14 cellular contexts compared by ENCODE assay signal in the genomic region with DNA sequence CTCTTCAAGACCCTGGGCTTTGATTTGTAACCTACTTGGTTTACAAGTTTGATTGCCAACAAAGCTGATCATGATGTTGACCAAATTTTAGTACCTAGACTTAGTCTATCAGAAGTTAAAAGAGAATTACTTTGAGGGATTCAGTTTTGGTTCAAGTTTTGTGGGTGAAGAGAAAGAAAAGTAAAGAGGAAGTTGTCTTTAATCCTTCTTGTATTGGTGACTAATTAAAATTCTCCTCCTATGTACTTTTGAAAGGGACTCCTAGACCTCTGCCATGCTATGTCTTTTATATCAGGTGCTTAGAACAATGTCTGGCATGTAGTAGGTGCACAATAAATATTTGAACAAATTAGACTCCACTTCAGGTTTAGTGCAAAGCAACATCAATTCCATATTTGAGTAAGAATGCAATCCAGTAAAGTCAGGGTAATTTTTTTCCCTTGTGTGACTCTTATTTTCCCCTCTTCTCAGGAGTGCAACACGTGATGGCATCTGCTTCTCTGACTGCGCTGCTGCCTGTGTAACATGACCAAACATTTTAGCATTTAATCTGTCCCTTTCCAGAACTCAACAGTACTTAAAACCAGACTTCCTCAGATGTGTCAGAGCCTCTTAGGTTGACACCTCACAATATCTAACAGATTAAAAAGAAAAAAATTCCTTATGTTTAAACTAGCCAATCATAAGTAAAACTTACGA. TPM values are rescaled to one million over a fixed set of nuclear protein-coding genes. Genes with fewer than 3 reads are reported as not detected.
DNase-seq lines count a peak whose midpoint lies in the region; ATAC-seq, FAIRE-seq and TF ChIP-seq lines count a peak whose summit lies in the region.
"Had no signal": no experiment of that assay in that cellular context is flagged by ENCODE, and none has a peak within 500 bp of the region (broad histone marks: within the 10 kb centered on the region; RNA-seq: fewer than 3 reads in every experiment).

No MANE protein-coding gene starts in this region.

- SMC1A ChIA-PET in GM12878 (lab: Charles Lee; ENCODE audit: uncharacterized antibody, unreplicated experiment): interaction anchor here (0.7 to 2.2 kb wide), 4 partner anchors 11 to 52 kb away, joined by 3 to 9 read pairs (median 3); no protein-coding TSS in a partner anchor

- TF ChIP-seq CTCF in GM12878 (IDR thresholded peaks at IDR 0.05 in 2 of 3, conservative IDR thresholded peaks at IDR 0.05 in 1 of 3; ENCODE audit: control insufficient read depth in 2 of 3, extremely low read depth in 1 of 3, insufficient read depth in 1 of 3, low read depth in 3 of 3, low read length in 3 of 3) (no peak), psoas muscle (IDR thresholded peaks at IDR 0.05) (no peak), WERI-Rb-1 (IDR thresholded peaks at IDR 0.05; ENCODE audit: low read depth, low read length) (no peak)

- no peaks in the 10 kb centered on the region for H4K20me1 ChIP-seq in GM12878 (ENCODE audit: control insufficient read depth, insufficient read depth)

- peaks cover 8 to 31% of the 10 kb centered on the region in 2 experiments for H3K36me3 ChIP-seq in GM12878 (ENCODE audit: control insufficient read depth in 2 of 2, insufficient read depth in 2 of 2, low read length in 1 of 2)
- peaks cover 11 to 31% of the 10 kb centered on the region in 2 donors for H3K36me3 ChIP-seq in psoas muscle (ENCODE audit: insufficient read depth in 1 of 2, low read depth in 1 of 2)
- H3K36me3 ChIP-seq in WERI-Rb-1: peaks cover 29% of the 10 kb centered on the region

- DNase-seq in activated T-cell treated with anti-CD3 and anti-CD28 coated beads for 24 hours (ENCODE audit: low read depth) (peak; percentile 3), activated T-cell treated with anti-CD3 and anti-CD28 coated beads for 4 hours (no peak), MV-4-11 (lab: John Stamatoyannopoulos, UW) (peak; percentile 66), GM12878 (ENCODE audit: low read depth, low spot score) (no peak), psoas muscle (no peak), NCI-H1436 treated with DMSO at 0.1 percent for 48 hours (lab: John Stamatoyannopoulos, UW) (no peak), WERI-Rb-1 (no peak)
- DNase-seq: activated effector memory CD4-positive, alpha-beta T cell treated with Interleukin-2 at 50 U/mL for 16 hours; DMS153; posterior cingulate gyrus; stimulated activated CD4-positive, alpha-beta T cell treated with anti-CD3 and anti-CD28 coated beads, Interleukin-2, amount 100 ng/mL, for 48 hours had no signal

- BruUV-seq in GM12878 (replicated peaks; lab: Mats Ljungman, UMichigan): TSS peak; percentile 24

- ATAC-seq in GM12878 (peak; percentile 48), psoas muscle (peak in 2 of 4 donors; percentile 41 to 52), GM18520 (IDR thresholded peaks at IDR 0.05; ENCODE audit: unreplicated experiment) (no peak)

- no peak for FAIRE-seq in GM12878 (lab: Jason Lieb, UNC)

- H3K27ac ChIP-seq in GM12878 (ENCODE audit: control insufficient read depth, insufficient read depth) (no peak overlapping the region), psoas muscle (peak overlapping the region; percentile 77), WERI-Rb-1 (no peak overlapping the region)
- H3K27ac ChIP-seq: cardiac muscle cell had no signal

- TF ChIP-seq RAD21 in GM12878 (IDR thresholded peaks at IDR 0.05; ENCODE audit: insufficient read depth, low read depth, low read length): no peak

- intact Hi-C loops in GM12878 (cut with micrococcal nuclease; ENCODE audit: unreplicated experiment) (no loop called here), psoas muscle (cut with DNase I) (no loop called here)

- RAD21 ChIA-PET in GM12878 (lab: Charles Lee; ENCODE audit: unreplicated experiment): interaction anchor here (0.6 kb wide), 1 partner anchor 11 kb away, joined by 4 read pairs; no protein-coding TSS in a partner anchor

- H3K4me1 ChIP-seq in GM12878 (ENCODE audit: control insufficient read depth, insufficient read depth, low read length) (peaks cover 3% of the 10 kb centered on the region; the same call in 1 of the 2 replicates), psoas muscle (peaks cover 49% of the 10 kb centered on the region)

- no peak overlapping the region for H3K9ac ChIP-seq in GM12878 (ENCODE audit: control insufficient read depth, insufficient read depth, low read length)

- H3K27me3 ChIP-seq in GM12878 (replicated peaks in 1 of 2; ENCODE audit: control insufficient read depth in 2 of 2, insufficient read depth in 2 of 2, low read length in 1 of 2) (no peaks in the 10 kb centered on the region), psoas muscle (ENCODE audit: insufficient read depth in 3 of 3, low read length in 2 of 3) (no peaks in the 10 kb centered on the region), WERI-Rb-1 (ENCODE audit: insufficient read depth, low read depth, severe bottlenecking) (no peaks in the 10 kb centered on the region)
- H3K27me3 ChIP-seq: cardiac muscle cell had no signal

- POLR2A ChIA-PET in GM12878 (lab: Charles Lee): no interaction called here

- peaks cover 18% of the 10 kb centered on the region for H3K79me2 ChIP-seq in GM12878 (ENCODE audit: control insufficient read depth, insufficient read depth, low read length)

- CTCF ChIA-PET in GM12878 (lab: Yijun Ruan, JAX): interaction anchor here (1.0 to 1.3 kb wide), 3 partner anchors 12 to 32 kb away, joined by 3 read pairs; no protein-coding TSS in a partner anchor

- H3K9me3 ChIP-seq in GM12878 (replicated peaks; ENCODE audit: control insufficient read depth, insufficient read depth, low read length) (no peaks in the 10 kb centered on the region), psoas muscle (no peaks in the 10 kb centered on the region), WERI-Rb-1 (ENCODE audit: severe bottlenecking) (no peaks in the 10 kb centered on the region)

- H3K4me3 ChIP-seq in GM12878 (no peak overlapping the region), psoas muscle (no peak overlapping the region), WERI-Rb-1 (ENCODE audit: low read depth, low read length) (no peak overlapping the region)
- H3K4me3 ChIP-seq: cardiac muscle cell had no signal

- H3K4me2 ChIP-seq in GM12878 (ENCODE audit: control insufficient read depth, insufficient read depth): no peak overlapping the region

- no peak for TF ChIP-seq EP300 in GM12878 (IDR thresholded peaks at IDR 0.05; ENCODE audit: borderline replicate concordance in 1 of 2, control insufficient read depth in 1 of 2, low read depth in 2 of 2, low read length in 2 of 2)

- H2AFZ ChIP-seq in GM12878 (ENCODE audit: control insufficient read depth, low read depth, low read length): no peak overlapping the region

- no peak for TF ChIP-seq POLR2A in GM12878 (IDR thresholded peaks at IDR 0.05; ENCODE audit: low read depth, low read length)

- WGBS in GM12878 (ENCODE audit: insufficient coverage, insufficient replicate concordance, low lambda C conversion rate, missing lambda C conversion rate): 52% methylated on average over 3 of the region's 3 CpGs
- WGBS in psoas muscle, 3 donors: 52 to 72% (median 60%) methylated on average over 3 of the region's 3 CpGs

- in situ Hi-C loops in GM12878 (cut with MboI): no loop called here

RNA-seq across cellular contexts. Expression of a gene that starts 41.1 kb away (rescaled TPM):
- total RNA-seq in GM12878 (2013; cell fraction: nucleolus; rRNA removed): 6.3 and 8.8 TPM in 2 replicates
- under 0.01 and 0.11 TPM in 2 replicates for total RNA-seq in GM12878 (2014; rRNA removed)
- total RNA-seq in GM12878 (2014; rRNA removed; fragmentation: Illumina TruSeq; extraction: Trizol): 0.04 and 0.05 TPM in 2 replicates
- 0.18 and 0.21 TPM in 2 replicates for total RNA-seq in GM12878 (2021)
- 0.17 TPM for polyA plus RNA-seq in GM12878 (2011; ENCODE audit: low read depth)
- polyA plus RNA-seq in GM12878 (2011; rRNA removed): 0.03 and 0.04 TPM in 2 replicates
- 0.03 and 0.08 TPM in 2 replicates for polyA plus RNA-seq in GM12878 (2011; cell fraction: cytosol; rRNA removed)
- polyA plus RNA-seq in GM12878 (2011; cell fraction: nucleus; rRNA removed): 0.43 and 0.51 TPM in 2 replicates
- polyA plus RNA-seq in GM12878 (2012): 0.28 and 0.51 TPM in 2 replicates
- 0.08 and 0.13 TPM in 2 replicates for polyA plus RNA-seq in GM12878 (2014; fragmentation: Illumina TruSeq; extraction: Trizol)
- not detected for polyA plus RNA-seq in GM12878 (2014; fragmentation: Nextera tagmentation; extraction: Ambion mirVana)
- polyA plus RNA-seq in GM12878 (2014; rRNA removed): 0.10 and 0.30 TPM in 2 replicates
- under 1 TPM; 0.05 to 0.07 TPM for polyA plus RNA-seq in GM12878 (2016; fragmentation: Nextera tagmentation; extraction: Ambion mirVana)
- 0.05 TPM in 1 of 2 replicates, not detected in the other for polyA minus RNA-seq in GM12878 (2011; rRNA and poly(A)+ RNA removed)
- polyA minus RNA-seq in GM12878 (2011; cell fraction: cytosol; rRNA and poly(A)+ RNA removed): not detected in 2 replicates
- polyA minus RNA-seq in GM12878 (2011; cell fraction: nucleus; rRNA and poly(A)+ RNA removed): 0.12 and 0.19 TPM in 2 replicates
- 1 to 10 TPM; 4.6 to 9.1 (median 6.3) TPM for total RNA-seq in psoas muscle
- polyA plus RNA-seq in psoas muscle: 1 to 10 TPM; 1.9 to 2.7 (median 2.1) TPM
- total RNA-seq: RPMI7951 had no signal

RNA-seq across cellular contexts. Expression of a gene that starts 51.0 kb away (rescaled TPM):
- 74.6 and 83.3 TPM in 2 replicates for total RNA-seq in GM12878 (2013; cell fraction: nucleolus; rRNA removed)
- total RNA-seq in GM12878 (2014; rRNA removed) (43.1 and 49.0 TPM in 2 replicates), GM12878 (2014; rRNA removed; fragmentation: Illumina TruSeq; extraction: Trizol) (24.2 and 26.0 TPM in 2 replicates), GM12878 (2021) (55.0 and 66.6 TPM in 2 replicates), psoas muscle (10 to 100 TPM; 45.8 to 67.8 (median 61.1) TPM)
- polyA plus RNA-seq in GM12878 (2011; ENCODE audit: low read depth): 26.9 TPM
- polyA plus RNA-seq in GM12878 (2011; rRNA removed) (57.7 and 84.2 TPM in 2 replicates), GM12878 (2014; fragmentation: Illumina TruSeq; extraction: Trizol) (52.5 and 69.7 TPM in 2 replicates), GM12878 (2014; fragmentation: Nextera tagmentation; extraction: Ambion mirVana) (1 to 10 TPM; 4.3 to 6.9 TPM), GM12878 (2014; rRNA removed) (64.2 and 78.5 TPM in 2 replicates), GM12878 (2016; fragmentation: Nextera tagmentation; extraction: Ambion mirVana) (10 to 100 TPM; 64.1 to 70.1 TPM), psoas muscle (10 to 100 TPM; 52.0 to 69.0 (median 58.6) TPM)
- polyA plus RNA-seq in GM12878 (2011; cell fraction: cytosol; rRNA removed): 88.5 and 135 TPM in 2 replicates
- polyA plus RNA-seq in GM12878 (2011; cell fraction: nucleus; rRNA removed): 125 and 128 TPM in 2 replicates
- 39.3 and 46.7 TPM in 2 replicates for polyA plus RNA-seq in GM12878 (2012)
- polyA minus RNA-seq in GM12878 (2011; rRNA and poly(A)+ RNA removed): 119 and 120 TPM in 2 replicates
- polyA minus RNA-seq in GM12878 (2011; cell fraction: cytosol; rRNA and poly(A)+ RNA removed): 33.4 and 50.1 TPM in 2 replicates
- 59.2 and 107 TPM in 2 replicates for polyA minus RNA-seq in GM12878 (2011; cell fraction: nucleus; rRNA and poly(A)+ RNA removed)

Comparison
In these comparisons a context has a peak if more than half of its experiments do, and no peak if none do; other contexts are left out.
1. DNase-seq: peak in activated T-cell treated with anti-CD3 and anti-CD28 coated beads for 24 hours (single experiment) and MV-4-11 (single experiment); none in activated T-cell treated with anti-CD3 and anti-CD28 coated beads for 4 hours (single experiment), GM12878 (single experiment), psoas muscle (0 of 2), NCI-H1436 treated with DMSO at 0.1 percent for 48 hours (single experiment) and WERI-Rb-1 (single experiment).